Comparison of ENCODE assay signal across 1 cellular context in the genomic region with DNA sequence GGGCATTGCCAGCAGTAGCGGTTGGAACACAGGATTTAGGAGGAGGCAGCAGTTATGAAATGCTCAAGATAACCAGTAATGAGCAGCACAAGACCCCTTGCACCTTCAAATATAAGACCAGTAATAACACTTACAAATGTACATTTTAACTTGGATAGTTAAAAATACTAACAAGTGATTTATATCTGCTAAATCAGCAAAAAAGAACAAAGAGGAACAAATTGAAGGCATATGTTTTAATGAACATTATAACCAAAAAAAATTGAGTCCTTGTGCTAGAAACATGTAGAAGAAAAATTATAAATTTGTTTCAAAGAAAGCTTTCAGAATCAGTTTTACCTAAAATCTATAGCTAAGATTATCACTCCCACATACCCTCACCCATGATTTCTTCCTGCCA.
TF ChIP-seq lines count a peak whose summit lies in the region.

No MANE protein-coding gene starts in this region.

TF ChIP-seq in H1, 55 proteins besides CTCF, POLR2A, EP300 and RAD21:
- TF ChIP-seq MAFK (IDR thresholded peaks at IDR 0.05; ENCODE audit: low read depth, low read length): 0 out of 2 replicates have a peak, but pooled peaks have one; percentile 39
- no peak for TF ChIP-seq GABPA (IDR thresholded peaks at IDR 0.05; ENCODE audit: borderline replicate concordance, insufficient read depth, low read length)
- TF ChIP-seq SUZ12 (IDR thresholded peaks at IDR 0.05; ENCODE audit: low read length): no peak
- TF ChIP-seq KDM4A (IDR thresholded peaks at IDR 0.05; ENCODE audit: low read depth, low read length, severe bottlenecking): no peak
